ENCODE assay signal across 5 cellular contexts in genomic region chr5:123720339-123720738, GRCh38.
"Had no signal": no experiment of that assay in that cellular context is flagged by ENCODE, and none has a peak within 500 bp of the region (broad histone marks: within the 10 kb centered on the region; RNA-seq: fewer than 3 reads in every experiment).

No MANE protein-coding gene starts in this region.

- H3K4me3 ChIP-seq: GM23338 had no signal

- H3K4me1 Mint-ChIP-seq: GM23338, H9, IgD-negative memory B cell had no signal

- H2AFZ ChIP-seq: GM23338 had no signal

- DNase-seq: H9, HCEC 1CT had no signal

- FAIRE-seq: H1 had no signal

- H3K27ac Mint-ChIP-seq: GM23338, H9, IgD-negative memory B cell had no signal

- H3K4me2 ChIP-seq: GM23338 had no signal

- H3K36me3 Mint-ChIP-seq: IgD-negative memory B cell had no signal

- H3K9me3 Mint-ChIP-seq: GM23338 had no signal

- H3K4me3 Mint-ChIP-seq: GM23338, H9, IgD-negative memory B cell had no signal

- ATAC-seq: GM23338 had no signal
